Comparison of ENCODE assay signal across 14 cellular contexts in genomic region chr5:172666251-172666650, GRCh38. TPM values are rescaled to one million over a fixed set of nuclear protein-coding genes. Genes with fewer than 3 reads are reported as not detected.
DNase-seq lines count a peak whose midpoint lies in the region; ATAC-seq and TF ChIP-seq lines count a peak whose summit lies in the region.
"Had no signal": no experiment of that assay in that cellular context is flagged by ENCODE, and none has a peak within 500 bp of the region (broad histone marks: within the 10 kb centered on the region; RNA-seq: fewer than 3 reads in every experiment).

No MANE protein-coding gene starts in this region.

- H3K18ac ChIP-seq in neuronal stem cell (ENCODE audit: low read length), result no peak overlapping the region

- H3K27me3 Mint-ChIP-seq in activated naive CD8-positive, alpha-beta T cell treated with anti-CD3 and anti-CD28 coated beads for 36 hours, result no peaks in the 10 kb centered on the region

- H2AFZ ChIP-seq in OCI-LY3 (ENCODE audit: low read depth, low read length), result no peak overlapping the region
- no peak overlapping the region for H2AFZ ChIP-seq in neuronal stem cell (ENCODE audit: low read length)

- no peak overlapping the region for H4K8ac ChIP-seq in neuronal stem cell (ENCODE audit: low read depth, low read length)

- TF ChIP-seq POLR2A in esophagus squamous epithelium (IDR thresholded peaks at IDR 0.05), result no peak

- H3K14ac ChIP-seq in neuronal stem cell (ENCODE audit: low read length), result no peak overlapping the region

- no peak overlapping the region for H4K91ac ChIP-seq in neuronal stem cell (ENCODE audit: low read depth, low read length, poor library complexity)

- H3K79me2 ChIP-seq in OCI-LY3 (ENCODE audit: low read length), result no peaks in the 10 kb centered on the region

- H3K79me1 ChIP-seq in neuronal stem cell (ENCODE audit: low read depth, low read length), result peaks cover 8% of the 10 kb centered on the region

- no peak overlapping the region for H3K27ac Mint-ChIP-seq in activated naive CD8-positive, alpha-beta T cell treated with anti-CD3 and anti-CD28 coated beads for 36 hours

- H3K4me1 ChIP-seq in OCI-LY3 (ENCODE audit: low read length) (no peaks in the 10 kb centered on the region), esophagus squamous epithelium (peaks cover 4 to 78% (median 37%) of the 10 kb centered on the region in 3 donors), neuronal stem cell (ENCODE audit: control insufficient read depth in 2 of 2, insufficient read depth in 1 of 2, low read depth in 1 of 2, low read length in 2 of 2) (peaks cover 7 to 13% of the 10 kb centered on the region in 2 donors)

- peak; percentile 26; the same call in 1 of the 3 replicates for TF ChIP-seq CTCF in GM12872 (IDR thresholded peaks at IDR 0.05; ENCODE audit: insufficient read depth, low read depth, low read length)
- peak; percentile 40 for TF ChIP-seq CTCF in OCI-LY3 (IDR thresholded peaks at IDR 0.05; ENCODE audit: low read depth, low read length)
- no peak for TF ChIP-seq CTCF in esophagus squamous epithelium (IDR thresholded peaks at IDR 0.05)

- 66 to 81% methylated on average over 7 of the region's 7 CpGs for WGBS in esophagus squamous epithelium, 2 donors
- WGBS in neuronal stem cell (ENCODE audit: extremely low coverage in 2 of 2, insufficient read length in 2 of 2, insufficient replicate concordance in 1 of 2), 2 donors, result no CpG with 5 or more reads among the region's 7 CpGs

- H3K4me1 Mint-ChIP-seq in activated naive CD8-positive, alpha-beta T cell treated with anti-CD3 and anti-CD28 coated beads for 36 hours, result no peaks in the 10 kb centered on the region
- H3K4me1 Mint-ChIP-seq: CD14-positive monocyte had no signal

- H2BK5ac ChIP-seq in neuronal stem cell (ENCODE audit: low read length), result no peak overlapping the region

- no peak overlapping the region for H3K4ac ChIP-seq in neuronal stem cell (ENCODE audit: low read length)

- H3K36me3 ChIP-seq in OCI-LY3 (replicated peaks; ENCODE audit: low read depth, low read length), result no peaks in the 10 kb centered on the region
- peaks cover 0 to 22% (median 3%) of the 10 kb centered on the region in 3 donors for H3K36me3 ChIP-seq in esophagus squamous epithelium
- peaks cover 6 to 8% of the 10 kb centered on the region in 2 donors for H3K36me3 ChIP-seq in neuronal stem cell (replicated peaks in 1 of 2; ENCODE audit: control insufficient read depth in 2 of 2, insufficient read depth in 2 of 2, low read length in 2 of 2)

- no peaks in the 10 kb centered on the region for H4K20me1 ChIP-seq in OCI-LY3 (ENCODE audit: insufficient read depth, low read length)

- H3K9me3 ChIP-seq in OCI-LY3 (ENCODE audit: insufficient read depth, low read length), result no peaks in the 10 kb centered on the region
- H3K9me3 ChIP-seq in esophagus squamous epithelium, result no peaks in the 10 kb centered on the region
- H3K9me3 ChIP-seq in neuronal stem cell (replicated peaks in 1 of 2; ENCODE audit: control insufficient read depth in 2 of 2, insufficient read depth in 1 of 2, low read depth in 1 of 2, low read length in 2 of 2), result no peaks in the 10 kb centered on the region

- DNase-seq in esophagus squamous epithelium (lab: John Stamatoyannopoulos, UW) (no peak), neuronal stem cell (ENCODE audit: low spot score) (no peak), NCI-H187 treated with DMSO at 0.1 percent for 48 hours (lab: John Stamatoyannopoulos, UW) (no peak), DMS153 (lab: John Stamatoyannopoulos, UW) (no peak)
- DNase-seq in activated naive CD8-positive, alpha-beta T cell treated with anti-CD3 and anti-CD28 coated beads for 36 hours, result no peak
- DNase-seq: activated CD4-positive, alpha-beta T cell treated with anti-CD3 and anti-CD28 coated beads, Interleukin-2, amount 50 U/mL, for 1 hour; activated effector memory CD4-positive, alpha-beta T cell treated with anti-CD3 and anti-CD28 coated beads, Interleukin-2, amount 50 U/mL, for 16 hours; NCI-H526; stimulated activated CD4-positive, alpha-beta T cell treated with anti-CD3 and anti-CD28 coated beads, Interleukin-15, amount 100 ng/mL, for 24 hours had no signal

- intact Hi-C loops in esophagus squamous epithelium (cut with DNase I), result no loop called here

- no peak overlapping the region for H3K4me3 ChIP-seq in OCI-LY3 (ENCODE audit: low read length)
- no peak overlapping the region for H3K4me3 ChIP-seq in esophagus squamous epithelium
- no peak overlapping the region for H3K4me3 ChIP-seq in neuronal stem cell (ENCODE audit: low read length in 2 of 2)

- H3K4me3 Mint-ChIP-seq in activated naive CD8-positive, alpha-beta T cell treated with anti-CD3 and anti-CD28 coated beads for 36 hours, result no peak overlapping the region
- H3K4me3 Mint-ChIP-seq: CD14-positive monocyte had no signal

- H3K27ac ChIP-seq in OCI-LY3 (ENCODE audit: low read length), result no peak overlapping the region
- peak overlapping the region; percentile 0 to 90 (median 72) for H3K27ac ChIP-seq in esophagus squamous epithelium
- H3K27ac ChIP-seq in neuronal stem cell (replicated peaks; ENCODE audit: low read length), result no peak overlapping the region

- ATAC-seq in GM19395 (IDR thresholded peaks at IDR 0.05; ENCODE audit: unreplicated experiment), result no peak
- ATAC-seq: left colon had no signal

- H3K9ac ChIP-seq in OCI-LY3 (ENCODE audit: low read length) (no peak overlapping the region), neuronal stem cell (ENCODE audit: low read depth, low read length, poor library complexity) (no peak overlapping the region)

- peak overlapping the region; percentile 89 for H2AK5ac ChIP-seq in neuronal stem cell (ENCODE audit: low read depth, low read length)

- no peak overlapping the region for H2BK120ac ChIP-seq in neuronal stem cell (ENCODE audit: low read depth, low read length)

- H3K27me3 ChIP-seq in OCI-LY3 (ENCODE audit: low read depth, low read length) (peaks cover 46% of the 10 kb centered on the region), esophagus squamous epithelium (no peaks in the 10 kb centered on the region), neuronal stem cell (ENCODE audit: control insufficient read depth in 3 of 3, insufficient read depth in 3 of 3, low read depth in 1 of 3, low read length in 3 of 3) (no peaks in the 10 kb centered on the region)

- H3K36me3 Mint-ChIP-seq in activated naive CD8-positive, alpha-beta T cell treated with anti-CD3 and anti-CD28 coated beads for 36 hours, result no peaks in the 10 kb centered on the region

- H2BK15ac ChIP-seq in neuronal stem cell (ENCODE audit: low read length), result no peak overlapping the region

- H3K9me3 Mint-ChIP-seq in activated naive CD8-positive, alpha-beta T cell treated with anti-CD3 and anti-CD28 coated beads for 36 hours, result peaks cover 1% of the 10 kb centered on the region
- H3K9me3 Mint-ChIP-seq: CD14-positive monocyte had no signal

- H2BK12ac ChIP-seq in neuronal stem cell (ENCODE audit: low read length), result no peak overlapping the region

- H3K4me2 ChIP-seq in OCI-LY3 (ENCODE audit: low read length) (no peak overlapping the region), neuronal stem cell (ENCODE audit: insufficient read depth, low read length, poor library complexity, severe bottlenecking) (no peak overlapping the region)

- H3K23ac ChIP-seq in neuronal stem cell (ENCODE audit: low read depth, low read length, poor library complexity), result no peak overlapping the region

RNA-seq across cellular contexts. Expression of gene NEURL1B, which starts 25.2 kb away (rescaled TPM):
- 10 to 100 TPM; 11.9 to 18.8 (median 15.6) TPM for total RNA-seq in esophagus squamous epithelium
- 8.1 TPM for polyA plus RNA-seq in neuronal stem cell (2013, experiment 1 of 2)
- polyA plus RNA-seq in neuronal stem cell (2013, experiment 2 of 2), result 8.2 TPM
- total RNA-seq in activated naive CD8-positive, alpha-beta T cell treated with anti-CD3 and anti-CD28 coated beads for 36 hours, result under 1 TPM; 0.10 TPM
- polyA plus RNA-seq: CD14-positive monocyte had no signal

Comparison
In these comparisons a context has a peak if more than half of its experiments do, and no peak if none do; other contexts are left out.
1. CTCF ChIP-seq: peak in GM12872 (single experiment) and OCI-LY3 (single experiment); none in esophagus squamous epithelium (0 of 6).
2. H3K27ac ChIP-seq: peak in esophagus squamous epithelium (4 of 4); none in OCI-LY3 (single experiment) and neuronal stem cell (single experiment).
3. RNA of gene NEURL1B, which starts 25.2 kb away (total RNA-seq): 11.9 to 18.8 TPM in esophagus squamous epithelium; 0.10 TPM in activated naive CD8-positive, alpha-beta T cell treated with anti-CD3 and anti-CD28 coated beads for 36 hours; every median in the first group is over 10 times any median in the second.